Comparison of ENCODE assay signal across 7 cellular contexts in genomic region chr18:34222025-34222395, GRCh38. TPM values are rescaled to one million over a fixed set of nuclear protein-coding genes. Genes with fewer than 3 reads are reported as not detected.
DNase-seq lines count a peak whose midpoint lies in the region; ATAC-seq and TF ChIP-seq lines count a peak whose summit lies in the region.

No MANE protein-coding gene starts in this region.

- intact Hi-C loops in heart right ventricle (cut with DNase I) = no loop called here

- no peaks in the 10 kb centered on the region for H3K36me3 ChIP-seq in HEK293 (ENCODE audit: control insufficient read depth in 2 of 2, insufficient read depth in 1 of 2, low read length in 2 of 2)
- no peaks in the 10 kb centered on the region for H3K36me3 ChIP-seq in heart right ventricle
- H3K36me3 ChIP-seq in rectal smooth muscle tissue (ENCODE audit: control insufficient read depth, insufficient read depth, low read length) = no peaks in the 10 kb centered on the region

- 1 to 2% methylated on average over 11 of the region's 11 CpGs for WGBS in heart right ventricle, 2 donors

- POLR2A ChIA-PET in HEK293 (lab: Yijun Ruan, JAX) = interaction anchor here (0.7 to 1.0 kb wide), 2 partner anchors 54 to 56 kb away, joined by 3 to 9 read pairs; no protein-coding TSS in a partner anchor

- H3K9me3 ChIP-seq in HEK293 (ENCODE audit: control insufficient read depth, insufficient read depth, low read depth, low read length) = no peaks in the 10 kb centered on the region
- H3K9me3 ChIP-seq in heart right ventricle = no peaks in the 10 kb centered on the region

- ATAC-seq in heart right ventricle (no peak), HG02623 (IDR thresholded peaks at IDR 0.05; ENCODE audit: unreplicated experiment) (no peak), HG03095 (IDR thresholded peaks at IDR 0.05; ENCODE audit: unreplicated experiment) (no peak), GM19467 (IDR thresholded peaks at IDR 0.05; ENCODE audit: unreplicated experiment) (no peak)

- CTCF ChIA-PET in HEK293 (lab: Yijun Ruan, JAX) = interaction anchor here (0.6 to 4.3 kb wide), 3 partner anchors 99 to 418 kb away, joined by 3 to 31 read pairs (median 23); no protein-coding TSS in a partner anchor

- TF ChIP-seq CTCF in HEK293 (tag by site-specific recombination; IDR thresholded peaks at IDR 0.05) (no peak), heart right ventricle (IDR thresholded peaks at IDR 0.05) (no peak)

- H3K27me3 ChIP-seq in heart right ventricle (peaks cover 0 to 91% (median 66%) of the 10 kb centered on the region in 7 donors), rectal smooth muscle tissue (ENCODE audit: control insufficient read depth, insufficient read depth, low read length) (peaks cover 12% of the 10 kb centered on the region)

- H3K4me1 ChIP-seq in HEK293 (ENCODE audit: control insufficient read depth, insufficient read depth, low read length) (no peaks in the 10 kb centered on the region), heart right ventricle (peaks cover 8 to 36% (median 30%) of the 10 kb centered on the region in 9 donors), rectal smooth muscle tissue (ENCODE audit: control insufficient read depth, insufficient read depth, low read length) (peaks cover 4% of the 10 kb centered on the region)

- H3K27ac ChIP-seq in HEK293 (ENCODE audit: extremely low read depth, low read depth, low read length) (peak overlapping the region; percentile 76; the same call in 1 of the 2 replicates), heart right ventricle (peak overlapping the region in 1 of 10 donors; percentile 44), rectal smooth muscle tissue (ENCODE audit: low read depth, low read length) (no peak overlapping the region)

- H3K4me3 ChIP-seq in HEK293 (ENCODE audit: low read depth, low read length) (peak overlapping the region; percentile 70), heart right ventricle (peak overlapping the region in 9 of 10 donors; percentile 14 to 56 (median 47)), rectal smooth muscle tissue (ENCODE audit: low read length) (peak overlapping the region; percentile 57)

- DNase-seq in NCI-H748 treated with DMSO at 0.1 percent for 48 hours (lab: John Stamatoyannopoulos, UW) (peak; percentile 75), heart right ventricle (no peak)

- H3K9ac ChIP-seq in rectal smooth muscle tissue (ENCODE audit: low read length) = no peak overlapping the region

TF ChIP-seq in HEK293, 187 proteins besides CTCF, POLR2A, EP300 and RAD21:
- TF ChIP-seq PATZ1 (tag by site-specific recombination; IDR thresholded peaks at IDR 0.05) = peak; percentile 32; the same call in 1 of the 2 replicates
- no peak for TF ChIP-seq ZBTB8A (tag by site-specific recombination; IDR thresholded peaks at IDR 0.05)
- peak; percentile 61; the same call in 1 of the 2 replicates for TF ChIP-seq ZBTB6 (tag by site-specific recombination; IDR thresholded peaks at IDR 0.05)
- TF ChIP-seq ZBTB44 (tag by site-specific recombination; IDR thresholded peaks at IDR 0.05) = peak; percentile 4; the same call in 1 of the 2 replicates
- TF ChIP-seq ZBTB17 (tag by site-specific recombination; IDR thresholded peaks at IDR 0.05) = peak; percentile 97
- TF ChIP-seq ZEB2 (tag by site-specific recombination; IDR thresholded peaks at IDR 0.05) = peak; percentile 31; the same call in 1 of the 2 replicates
- TF ChIP-seq ZNF335 (tag by site-specific recombination; conservative IDR thresholded peaks at IDR 0.05) = peak; percentile 78; the same call in 1 of the 2 replicates
- no peak for TF ChIP-seq PRDM1 (tag by site-specific recombination; IDR thresholded peaks at IDR 0.05)
- TF ChIP-seq ZNF423 (tag by site-specific recombination; IDR thresholded peaks at IDR 0.05) = no peak
- 0 out of 2 replicates have a peak, but pooled peaks have one; percentile 18 for TF ChIP-seq ZSCAN4 (tag by site-specific recombination; IDR thresholded peaks at IDR 0.05)
- TF ChIP-seq TRIM28 (IDR thresholded peaks at IDR 0.05; ENCODE audit: borderline replicate concordance, low read length) = peak; percentile 60; the same call in 1 of the 2 replicates
- TF ChIP-seq ZNF76 (tag by site-specific recombination; IDR thresholded peaks at IDR 0.05; ENCODE audit: borderline replicate concordance, low read depth) = peak; percentile 64

RNA-seq across cellular contexts. Expression of gene NOL4, which starts 2.7 kb away (rescaled TPM):
- total RNA-seq in heart right ventricle = under 1 TPM in 5 of 10 donors, not detected in 5; 0.38 to 0.73 (median 0.41) TPM
- polyA plus RNA-seq in heart right ventricle = under 1 TPM in 1 of 2 donors, not detected in 1; 0.03 TPM
